Comparison of ENCODE assay signal across 26 cellular contexts in the genomic region with DNA sequence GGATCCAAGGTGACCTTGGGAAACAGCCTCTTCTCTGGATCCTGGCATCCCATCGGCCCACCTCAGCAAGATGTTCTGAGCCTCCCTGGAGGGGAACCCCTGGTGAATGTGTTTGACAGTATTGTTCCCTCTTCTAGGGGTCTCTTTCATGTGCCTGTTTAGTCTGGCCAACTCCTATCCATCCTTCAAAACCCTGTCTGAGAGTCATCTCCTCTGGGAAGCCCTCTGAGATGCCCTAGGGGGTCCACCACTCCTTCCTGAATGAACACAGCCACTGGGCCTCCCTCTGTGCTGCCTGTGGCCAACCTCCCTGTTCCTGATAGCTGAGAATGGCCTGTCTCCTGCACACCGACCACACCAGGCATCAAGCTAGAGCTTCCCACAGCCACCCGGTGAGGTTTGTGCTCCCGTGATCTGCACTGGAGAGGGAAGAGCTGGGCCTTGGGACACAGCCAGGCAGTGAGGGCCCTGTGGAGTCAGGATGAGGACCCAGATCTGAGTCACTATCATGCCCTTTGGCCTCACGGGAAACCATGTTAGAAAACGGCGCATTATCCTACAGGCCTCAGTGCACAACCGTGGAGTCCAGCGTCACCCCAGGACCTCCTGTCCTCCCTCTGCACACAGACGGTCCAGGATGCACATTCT. TPM values are rescaled to one million over a fixed set of nuclear protein-coding genes. Genes with fewer than 3 reads are reported as not detected.
DNase-seq lines count a peak whose midpoint lies in the region; ATAC-seq, FAIRE-seq and TF ChIP-seq lines count a peak whose summit lies in the region.
"Had no signal": no experiment of that assay in that cellular context is flagged by ENCODE, and none has a peak within 500 bp of the region (broad histone marks: within the 10 kb centered on the region; RNA-seq: fewer than 3 reads in every experiment).

No MANE protein-coding gene starts in this region.

- intact Hi-C loops in Calu3 (cut with micrococcal nuclease; ENCODE audit: unreplicated experiment), result no loop called here

- peak overlapping the region; percentile 64 for H3K27ac Mint-ChIP-seq in Calu3 (ENCODE audit: unreplicated experiment)
- H3K27ac Mint-ChIP-seq: activated naive CD8-positive, alpha-beta T cell; CD4-positive, alpha-beta T cell; naive B cell; stimulated activated naive B cell treated with anti-CD40 and anti-IgM and Interleukin-4, amounts not matched to agents 10 μg/mL and 1 μg/mL and 100 μg/mL, for 72 hours; T-cell had no signal

- no peak overlapping the region for H3K4me3 ChIP-seq in keratinocyte (ENCODE audit: control insufficient read depth in 2 of 3, extremely low read depth in 1 of 3, insufficient read depth in 2 of 3, low read depth in 1 of 3, low read length in 3 of 3)
- no peak overlapping the region for H3K4me3 ChIP-seq in H7 (ENCODE audit: insufficient read depth, low read depth, low read length)
- H3K4me3 ChIP-seq: ascending aorta, gastrocnemius medialis, GM12878 had no signal

- peak overlapping the region; percentile 84 for H3K4me2 ChIP-seq in keratinocyte (ENCODE audit: control insufficient read depth, extremely low read depth, insufficient read depth, low read depth, low read length)

- peaks cover 42% of the 10 kb centered on the region for H3K36me3 Mint-ChIP-seq in Calu3 (ENCODE audit: insufficient read depth, unreplicated experiment)
- H3K36me3 Mint-ChIP-seq: activated naive CD8-positive, alpha-beta T cell; naive B cell; stimulated activated naive B cell treated with anti-CD40 and anti-IgM and Interleukin-4, amounts not matched to agents 10 μg/mL and 1 μg/mL and 100 μg/mL, for 72 hours; T-cell had no signal

- H2AFZ ChIP-seq in keratinocyte (ENCODE audit: control insufficient read depth, low read length), result no peak overlapping the region

- no peaks in the 10 kb centered on the region for H3K79me2 ChIP-seq in keratinocyte (ENCODE audit: control insufficient read depth, insufficient read depth, low read length)

- TF ChIP-seq CTCF in Calu3 (IDR thresholded peaks at IDR 0.05; ENCODE audit: unreplicated experiment), result no peak
- no peak for TF ChIP-seq CTCF in keratinocyte (optimal IDR thresholded peaks at IDR 0.05 in 1 of 3, IDR thresholded peaks at IDR 0.05 in 1 of 3, conservative IDR thresholded peaks at IDR 0.05 in 1 of 3; ENCODE audit: extremely low read depth in 1 of 3, insufficient read depth in 2 of 3, low read length in 3 of 3)

- CTCF ChIA-PET in Calu3 (lab: Charles Lee), result no interaction called here

- peaks cover 6% of the 10 kb centered on the region for H4K20me1 ChIP-seq in keratinocyte (ENCODE audit: control insufficient read depth, extremely low read depth, insufficient read depth, low read length)

- H3K9me3 Mint-ChIP-seq in Calu3 (ENCODE audit: low read depth, unreplicated experiment), result no peaks in the 10 kb centered on the region
- H3K9me3 Mint-ChIP-seq: CD4-positive, alpha-beta T cell; naive B cell; stimulated activated naive B cell treated with anti-CD40 and anti-IgM and Interleukin-4, amounts not matched to agents 10 μg/mL and 1 μg/mL and 100 μg/mL, for 72 hours; T-cell had no signal

- H3K27me3 Mint-ChIP-seq in Calu3 (ENCODE audit: unreplicated experiment), result no peaks in the 10 kb centered on the region

- no peak for ATAC-seq in GM21529 (IDR thresholded peaks at IDR 0.05; ENCODE audit: unreplicated experiment)
- ATAC-seq: gastrocnemius medialis; GM12878; stimulated activated naive B cell treated with anti-CD40 and anti-IgM and Interleukin-4, amounts not matched to agents 10 μg/mL and 1 μg/mL and 100 μg/mL, for 72 hours; T-cell had no signal

- no peaks in the 10 kb centered on the region for H3K9me3 ChIP-seq in keratinocyte (ENCODE audit: control insufficient read depth, low read depth, low read length)
- H3K9me3 ChIP-seq: ascending aorta, gastrocnemius medialis had no signal

- DNase-seq in Calu3, result no peak
- DNase-seq in HT1080 (ENCODE audit: low read depth), result peak; percentile 89
- peak; percentile 50 for DNase-seq in T1000 (lab: John Stamatoyannopoulos, UW)
- DNase-seq in keratinocyte (ENCODE audit: low read depth, low spot score), result no peak
- no peak for DNase-seq in kidney glomerular epithelial cell (lab: John Stamatoyannopoulos, UW)
- DNase-seq in H7, result no peak
- DNase-seq in HT-29 (ENCODE audit: low spot score), result no peak
- DNase-seq: activated CD4-positive, alpha-beta T cell treated with anti-CD3 and anti-CD28 coated beads for 4 hours; CD4-positive, alpha-beta T cell; effector CD8-positive, alpha-beta T cell; gastrocnemius medialis; islet precursor cell; naive B cell; NCI-H1694 treated with DMSO at 0.1 percent for 48 hours; NCI-H69; retina; SHP77; stimulated activated CD4-positive, alpha-beta T cell treated with anti-CD3 and anti-CD28 coated beads, Interleukin-2, amount 100 ng/mL, for 48 hours; stimulated activated naive B cell treated with anti-CD40 and anti-IgM and Interleukin-4, amounts not matched to agents 10 μg/mL and 1 μg/mL and 100 μg/mL, for 72 hours; T-cell had no signal

- dilution Hi-C loops in keratinocyte (cut with MboI; ENCODE audit: extremely low pct_ligation_motif_present, low sequenced_read_pairs), result no loop called here

- no peak for FAIRE-seq in keratinocyte (lab: Jason Lieb, UNC)
- FAIRE-seq: GM12878, TTC549 had no signal

- H3K27me3 ChIP-seq in keratinocyte (ENCODE audit: control insufficient read depth, extremely low read depth, insufficient read depth, low read length) (peaks cover 19% of the 10 kb centered on the region), H7 (ENCODE audit: control insufficient read depth, insufficient read depth, low read length) (peaks cover 34% of the 10 kb centered on the region)

- H3K36me3 ChIP-seq in keratinocyte (ENCODE audit: control insufficient read depth in 2 of 2, extremely low read depth in 1 of 2, insufficient read depth in 2 of 2, low read length in 2 of 2), result no peaks in the 10 kb centered on the region
- H3K36me3 ChIP-seq in H7 (replicated peaks; ENCODE audit: control insufficient read depth, insufficient read depth, low read length), result no peaks in the 10 kb centered on the region
- H3K36me3 ChIP-seq: ascending aorta, gastrocnemius medialis had no signal

- H3K4me1 Mint-ChIP-seq in Calu3 (ENCODE audit: low read depth, unreplicated experiment), result peaks cover 40% of the 10 kb centered on the region

- H3K27ac ChIP-seq in keratinocyte (ENCODE audit: control insufficient read depth, insufficient read depth, low read length), result no peak overlapping the region
- H3K27ac ChIP-seq: ascending aorta, gastrocnemius medialis, HL-60 had no signal

- H3K4me1 ChIP-seq in keratinocyte (ENCODE audit: control insufficient read depth, extremely low read depth, insufficient read depth, low read length), result peaks cover 36% of the 10 kb centered on the region

- H3K4me3 Mint-ChIP-seq in Calu3 (ENCODE audit: low read depth, unreplicated experiment), result peak overlapping the region; percentile 42
- H3K4me3 Mint-ChIP-seq: activated naive CD8-positive, alpha-beta T cell; CD4-positive, alpha-beta T cell; naive B cell; stimulated activated naive B cell treated with anti-CD40 and anti-IgM and Interleukin-4, amounts not matched to agents 10 μg/mL and 1 μg/mL and 100 μg/mL, for 72 hours; T-cell had no signal

- H3K9me1 ChIP-seq in keratinocyte (ENCODE audit: control insufficient read depth, extremely low read depth, insufficient read depth, low read length), result peaks cover 2% of the 10 kb centered on the region

- H3K9ac ChIP-seq in keratinocyte (ENCODE audit: control insufficient read depth, extremely low read depth, insufficient read depth, low read length), result no peak overlapping the region

- BruUV-seq in Calu3 (replicated peaks; lab: Mats Ljungman, UMichigan), result no TSS peak

RNA-seq across cellular contexts. Expression of gene WNT7B, which starts 8.8 kb away (rescaled TPM):
- total RNA-seq in Calu3 (2022), result 97.0 and 100.0 TPM in 2 replicates
- total RNA-seq in HT1080 (2014; rRNA removed; shearing (Covaris generic)), result 15.0 and 18.9 TPM in 2 replicates
- 22.0 and 24.5 TPM in 2 replicates for polyA plus RNA-seq in HT1080 (2015; cell fraction: cytosol; rRNA removed)
- 9.9 and 12.5 TPM in 2 replicates for polyA plus RNA-seq in HT1080 (2015; cell fraction: nucleus; rRNA removed)
- 1.5 to 1.7 TPM (median 1.7 TPM) in 3 replicates for polyA plus RNA-seq in keratinocyte
- 3.7 TPM for polyA plus RNA-seq in keratinocyte (2011; ENCODE audit: low read depth)
- 0.84 and 1.9 TPM in 2 replicates for polyA plus RNA-seq in keratinocyte (2011; cell fraction: cytosol; rRNA removed)
- polyA plus RNA-seq in keratinocyte (2011; cell fraction: nucleus; rRNA removed), result 1.7 and 2.4 TPM in 2 replicates
- 6.6 and 6.8 TPM in 2 replicates for polyA plus RNA-seq in keratinocyte (2012; ENCODE audit: low replicate concordance)
- 1.9 to 4.9 TPM (median 3.9 TPM) in 3 replicates for polyA minus RNA-seq in keratinocyte
- 5.0 TPM for polyA minus RNA-seq in keratinocyte (2011; cell fraction: cytosol; rRNA and poly(A)+ RNA removed)
- polyA minus RNA-seq in keratinocyte (2011; cell fraction: nucleus; rRNA and poly(A)+ RNA removed), result 3.7 and 7.1 TPM in 2 replicates
- total RNA-seq in H7 (2014; rRNA removed; shearing (Covaris generic)), result 0.10 TPM in 1 of 2 replicates, not detected in the other
- 17.4 and 31.4 TPM in 2 replicates for total RNA-seq in HT-29 (2014; rRNA removed; shearing (Covaris generic))
- total RNA-seq: ascending aorta; CD4-positive, alpha-beta T cell; gastrocnemius medialis; GM12878 had no signal

Comparison
In these comparisons a context has a peak if more than half of its experiments do, and no peak if none do; other contexts are left out.
1. DNase-seq: peak in HT1080 (single experiment) and T1000 (single experiment); none in Calu3 (single experiment), keratinocyte (single experiment), kidney glomerular epithelial cell (single experiment), H7 (single experiment) and HT-29 (single experiment).
2. RNA of gene WNT7B, which starts 8.8 kb away (total RNA-seq): 97.0 to 100.0 TPM in Calu3, 17.4 to 31.4 TPM in HT-29 and 15.0 to 18.9 TPM in HT1080; 0.10 TPM in H7; every median in the first group is over 10 times any median in the second.